In genomic region chr2:120227111-120227991, GRCh38 we compare ENCODE assay signal across 13 cellular contexts. TPM values are rescaled to one million over a fixed set of nuclear protein-coding genes. Genes with fewer than 3 reads are reported as not detected.
DNase-seq lines count a peak whose midpoint lies in the region; ATAC-seq, FAIRE-seq and TF ChIP-seq lines count a peak whose summit lies in the region.
"Had no signal": no experiment of that assay in that cellular context is flagged by ENCODE, and none has a peak within 500 bp of the region (broad histone marks: within the 10 kb centered on the region; RNA-seq: fewer than 3 reads in every experiment).

No MANE protein-coding gene starts in this region.

- ATAC-seq in GM21390 (IDR thresholded peaks at IDR 0.05; ENCODE audit: unreplicated experiment): no peak

- no peak overlapping the region for H2AFZ ChIP-seq in MM.1S (ENCODE audit: low read length)

- TF ChIP-seq CTCF in kidney (IDR thresholded peaks at IDR 0.05; ENCODE audit: borderline replicate concordance, extremely low read depth, insufficient read depth) (no peak), transverse colon (IDR thresholded peaks at IDR 0.05) (no peak), MM.1S (IDR thresholded peaks at IDR 0.05; ENCODE audit: low read length) (no peak)

- H3K27me3 ChIP-seq in transverse colon (no peaks in the 10 kb centered on the region), MM.1S (replicated peaks; ENCODE audit: insufficient read depth, low read length) (no peaks in the 10 kb centered on the region)
- H3K27me3 ChIP-seq: esophagus squamous epithelium, right atrium auricular region had no signal

- H4K20me1 ChIP-seq in MM.1S (ENCODE audit: insufficient read depth, low read length): no peaks in the 10 kb centered on the region

- H3K36me3 Mint-ChIP-seq in activated CD4-positive, alpha-beta memory T cell treated with anti-CD3 and anti-CD28 coated beads, Interleukin-2, amount 10 ng/mL, durations not matched to agents 7 days and 5 days (ENCODE audit: low read depth): peaks cover 68% of the 10 kb centered on the region
- H3K36me3 Mint-ChIP-seq in immature natural killer cell: peaks cover 0 to 4% (median 3%) of the 10 kb centered on the region in 3 donors

- intact Hi-C loops in kidney (cut with DNase I): no loop called here
- intact Hi-C loops in transverse colon (cut with DNase I; ENCODE audit: low total_unique reads): no loop called here

- H3K27ac Mint-ChIP-seq in activated CD4-positive, alpha-beta memory T cell treated with anti-CD3 and anti-CD28 coated beads, Interleukin-2, amount 10 ng/mL, durations not matched to agents 7 days and 5 days: peak overlapping the region; percentile 55
- peak overlapping the region in 1 of 6 donors; percentile 70 for H3K27ac Mint-ChIP-seq in immature natural killer cell

- FAIRE-seq in kidney (lab: Jason Lieb, UNC): no peak

- no peak overlapping the region for H3K4me3 Mint-ChIP-seq in activated CD4-positive, alpha-beta memory T cell treated with anti-CD3 and anti-CD28 coated beads, Interleukin-2, amount 10 ng/mL, durations not matched to agents 7 days and 5 days
- H3K4me3 Mint-ChIP-seq in immature natural killer cell: no peak overlapping the region
- H3K4me3 Mint-ChIP-seq: central memory CD8-positive, alpha-beta T cell had no signal

- H3K36me3 ChIP-seq in kidney (ENCODE audit: control insufficient read depth in 1 of 2, insufficient read depth in 2 of 2, low read length in 2 of 2): no peaks in the 10 kb centered on the region
- no peaks in the 10 kb centered on the region for H3K36me3 ChIP-seq in transverse colon
- no peaks in the 10 kb centered on the region for H3K36me3 ChIP-seq in MM.1S (replicated peaks; ENCODE audit: insufficient read depth, low read length)
- H3K36me3 ChIP-seq: esophagus squamous epithelium, right atrium auricular region had no signal

- CTCF ChIA-PET in activated CD4-positive, alpha-beta memory T cell treated with anti-CD3 and anti-CD28 coated beads, Interleukin-2, amount 10 ng/mL, durations not matched to agents 7 days and 5 days (lab: Charles Lee): interaction anchor here (1.5 to 2.5 kb wide), 3 partner anchors 30 to 86 kb away, joined by 3 to 16 read pairs (median 5); no protein-coding TSS in a partner anchor

- WGBS in transverse colon (ENCODE audit: low coverage in 1 of 2), 2 donors: 86% methylated on average over 16 of the region's 16 CpGs; no CpG with 5 or more reads in 1 of the 2 donors

- no peaks in the 10 kb centered on the region for H3K9me2 ChIP-seq in MM.1S (replicated peaks; ENCODE audit: insufficient read depth, low read length)

- H3K79me2 ChIP-seq in MM.1S (ENCODE audit: low read length): peaks cover 24% of the 10 kb centered on the region

- H3K9me3 ChIP-seq in kidney (ENCODE audit: control insufficient read depth in 1 of 2, low read length in 2 of 2) (no peaks in the 10 kb centered on the region), transverse colon (no peaks in the 10 kb centered on the region), MM.1S (replicated peaks; ENCODE audit: insufficient read depth, low read length) (no peaks in the 10 kb centered on the region)
- H3K9me3 ChIP-seq: esophagus squamous epithelium had no signal

- POLR2A ChIA-PET in activated CD4-positive, alpha-beta memory T cell treated with anti-CD3 and anti-CD28 coated beads, Interleukin-2, amount 10 ng/mL, durations not matched to agents 7 days and 5 days (lab: Charles Lee): interaction anchor here (1.0 to 1.2 kb wide), 2 partner anchors 25 to 65 kb away, joined by 3 to 5 read pairs; partner anchors contain the start of gene RALB

- H3K9ac ChIP-seq in kidney (ENCODE audit: low read length in 2 of 2) (no peak overlapping the region), MM.1S (ENCODE audit: low read length) (no peak overlapping the region)

- peaks cover 68% of the 10 kb centered on the region for H3K4me1 Mint-ChIP-seq in activated CD4-positive, alpha-beta memory T cell treated with anti-CD3 and anti-CD28 coated beads, Interleukin-2, amount 10 ng/mL, durations not matched to agents 7 days and 5 days
- H3K4me1 Mint-ChIP-seq in immature natural killer cell: peaks cover 47 to 59% of the 10 kb centered on the region in 2 donors

- no peak overlapping the region for H3K27ac ChIP-seq in kidney (ENCODE audit: low read depth in 2 of 2, low read length in 2 of 2)
- H3K27ac ChIP-seq in transverse colon: no peak overlapping the region
- no peak overlapping the region for H3K27ac ChIP-seq in MM.1S (ENCODE audit: low read length)
- H3K27ac ChIP-seq: esophagus squamous epithelium, right atrium auricular region had no signal

- H3K4me1 ChIP-seq in kidney (ENCODE audit: control insufficient read depth in 1 of 2, insufficient read depth in 1 of 2, low read depth in 1 of 2, low read length in 2 of 2) (peaks cover 9 to 11% of the 10 kb centered on the region in 2 donors), transverse colon (peaks cover 11 to 49% (median 31%) of the 10 kb centered on the region in 4 donors), MM.1S (ENCODE audit: low read length) (peaks cover 20% of the 10 kb centered on the region)

- H3K4me3 ChIP-seq in kidney (ENCODE audit: low read length in 2 of 2): no peak overlapping the region
- no peak overlapping the region for H3K4me3 ChIP-seq in transverse colon
- no peak overlapping the region for H3K4me3 ChIP-seq in MM.1S (ENCODE audit: low read length)
- H3K4me3 ChIP-seq: esophagus squamous epithelium, right atrium auricular region had no signal

- H3F3A ChIP-seq in MM.1S (ENCODE audit: insufficient read depth, low read length): peaks cover 16% of the 10 kb centered on the region

- in situ Hi-C loops in transverse colon (cut with MboI; ENCODE audit: low pct_ligation_motif_present in 1 of 4, low pct_unique_long_range_greater_than_20kb in 1 of 4, low sequenced_read_pairs in 3 of 4): loop anchor here in 1 of 4 donors (10.0 kb wide), 1 partner anchor 87 kb away; no protein-coding TSS in a partner anchor

- no peak for TF ChIP-seq POLR2A in transverse colon (IDR thresholded peaks at IDR 0.05)

- TF ChIP-seq EP300 in transverse colon (IDR thresholded peaks at IDR 0.05; ENCODE audit: low read depth): no peak

- peaks cover under 1% of the 10 kb centered on the region for H3K9me3 Mint-ChIP-seq in activated CD4-positive, alpha-beta memory T cell treated with anti-CD3 and anti-CD28 coated beads, Interleukin-2, amount 10 ng/mL, durations not matched to agents 7 days and 5 days
- no peaks in the 10 kb centered on the region for H3K9me3 Mint-ChIP-seq in immature natural killer cell
- H3K9me3 Mint-ChIP-seq: central memory CD8-positive, alpha-beta T cell had no signal

- no peaks in the 10 kb centered on the region for H3K27me3 Mint-ChIP-seq in activated CD4-positive, alpha-beta memory T cell treated with anti-CD3 and anti-CD28 coated beads, Interleukin-2, amount 10 ng/mL, durations not matched to agents 7 days and 5 days
- H3K27me3 Mint-ChIP-seq in immature natural killer cell (ENCODE audit: low read depth in 3 of 3): peaks cover under 1 to 3% (median 2%) of the 10 kb centered on the region in 3 donors
- H3K27me3 Mint-ChIP-seq: central memory CD8-positive, alpha-beta T cell had no signal

- peak; percentile 17 for DNase-seq in stimulated activated naive CD4-positive, alpha-beta T cell treated with Interleukin-2 at 50 U/mL for 16 hours (lab: John Stamatoyannopoulos, UW)
- no peak for DNase-seq in stimulated activated naive CD4-positive, alpha-beta T cell (lab: John Stamatoyannopoulos, UW)
- DNase-seq in activated CD4-positive, alpha-beta memory T cell treated with anti-CD3 and anti-CD28 coated beads, Interleukin-2, amount 10 ng/mL, durations not matched to agents 7 days and 5 days: no peak
- DNase-seq in kidney (peak; percentile 31), transverse colon (peak; percentile 4), MM.1S (no peak), immature natural killer cell (no peak)
- DNase-seq: esophagus squamous epithelium, NCI-H1436, NCI-H774 had no signal

- H3K4me2 ChIP-seq in MM.1S (ENCODE audit: low read depth, low read length): no peak overlapping the region

RNA-seq across cellular contexts. Expression of gene TMEM185B, which starts 4.2 kb away (rescaled TPM):
- 10 to 100 TPM; 19.2 to 21.8 TPM for total RNA-seq in activated CD4-positive, alpha-beta memory T cell treated with anti-CD3 and anti-CD28 coated beads, Interleukin-2, amount 10 ng/mL, durations not matched to agents 7 days and 5 days
- total RNA-seq in kidney (28.1 TPM), transverse colon (10 to 100 TPM; 12.1 to 23.2 (median 17.8) TPM)
- polyA plus RNA-seq in kidney (ENCODE audit: insufficient read depth, low read depth, low replicate concordance) (8.0 TPM), immature natural killer cell (10 to 100 TPM; 12.6 to 30.4 (median 20.5) TPM)

RNA-seq across cellular contexts. Expression of gene RALB, which starts 25.3 kb away (rescaled TPM):
- total RNA-seq in activated CD4-positive, alpha-beta memory T cell treated with anti-CD3 and anti-CD28 coated beads, Interleukin-2, amount 10 ng/mL, durations not matched to agents 7 days and 5 days: 10 to 100 TPM; 59.2 to 59.3 TPM
- 64.5 TPM for total RNA-seq in kidney
- 58.5 TPM for polyA plus RNA-seq in kidney (ENCODE audit: insufficient read depth, low read depth, low replicate concordance)
- total RNA-seq in transverse colon: 10 to 100 TPM; 18.9 to 81.0 (median 59.4) TPM
- polyA plus RNA-seq in immature natural killer cell: 10 to 100 TPM; 47.7 to 55.1 (median 54.2) TPM

Comparison
In these comparisons a context has a peak if more than half of its experiments do, and no peak if none do; other contexts are left out.
1. DNase-seq: peak in stimulated activated naive CD4-positive, alpha-beta T cell treated with Interleukin-2 at 50 U/mL for 16 hours (single experiment), kidney (single experiment) and transverse colon (single experiment); none in stimulated activated naive CD4-positive, alpha-beta T cell (0 of 6), activated CD4-positive, alpha-beta memory T cell treated with anti-CD3 and anti-CD28 coated beads, Interleukin-2, amount 10 ng/mL, durations not matched to agents 7 days and 5 days (single experiment), MM.1S (single experiment) and immature natural killer cell (0 of 3).